ENCODE assay signal across 1 cellular context in genomic region chrX:132708529-132708928, GRCh38.
TF ChIP-seq lines count a peak whose summit lies in the region.

No MANE protein-coding gene starts in this region.

TF ChIP-seq in GM23338, 12 proteins besides CTCF, POLR2A, EP300 and RAD21 (continued from another document):
- TF ChIP-seq, protein P1, sequence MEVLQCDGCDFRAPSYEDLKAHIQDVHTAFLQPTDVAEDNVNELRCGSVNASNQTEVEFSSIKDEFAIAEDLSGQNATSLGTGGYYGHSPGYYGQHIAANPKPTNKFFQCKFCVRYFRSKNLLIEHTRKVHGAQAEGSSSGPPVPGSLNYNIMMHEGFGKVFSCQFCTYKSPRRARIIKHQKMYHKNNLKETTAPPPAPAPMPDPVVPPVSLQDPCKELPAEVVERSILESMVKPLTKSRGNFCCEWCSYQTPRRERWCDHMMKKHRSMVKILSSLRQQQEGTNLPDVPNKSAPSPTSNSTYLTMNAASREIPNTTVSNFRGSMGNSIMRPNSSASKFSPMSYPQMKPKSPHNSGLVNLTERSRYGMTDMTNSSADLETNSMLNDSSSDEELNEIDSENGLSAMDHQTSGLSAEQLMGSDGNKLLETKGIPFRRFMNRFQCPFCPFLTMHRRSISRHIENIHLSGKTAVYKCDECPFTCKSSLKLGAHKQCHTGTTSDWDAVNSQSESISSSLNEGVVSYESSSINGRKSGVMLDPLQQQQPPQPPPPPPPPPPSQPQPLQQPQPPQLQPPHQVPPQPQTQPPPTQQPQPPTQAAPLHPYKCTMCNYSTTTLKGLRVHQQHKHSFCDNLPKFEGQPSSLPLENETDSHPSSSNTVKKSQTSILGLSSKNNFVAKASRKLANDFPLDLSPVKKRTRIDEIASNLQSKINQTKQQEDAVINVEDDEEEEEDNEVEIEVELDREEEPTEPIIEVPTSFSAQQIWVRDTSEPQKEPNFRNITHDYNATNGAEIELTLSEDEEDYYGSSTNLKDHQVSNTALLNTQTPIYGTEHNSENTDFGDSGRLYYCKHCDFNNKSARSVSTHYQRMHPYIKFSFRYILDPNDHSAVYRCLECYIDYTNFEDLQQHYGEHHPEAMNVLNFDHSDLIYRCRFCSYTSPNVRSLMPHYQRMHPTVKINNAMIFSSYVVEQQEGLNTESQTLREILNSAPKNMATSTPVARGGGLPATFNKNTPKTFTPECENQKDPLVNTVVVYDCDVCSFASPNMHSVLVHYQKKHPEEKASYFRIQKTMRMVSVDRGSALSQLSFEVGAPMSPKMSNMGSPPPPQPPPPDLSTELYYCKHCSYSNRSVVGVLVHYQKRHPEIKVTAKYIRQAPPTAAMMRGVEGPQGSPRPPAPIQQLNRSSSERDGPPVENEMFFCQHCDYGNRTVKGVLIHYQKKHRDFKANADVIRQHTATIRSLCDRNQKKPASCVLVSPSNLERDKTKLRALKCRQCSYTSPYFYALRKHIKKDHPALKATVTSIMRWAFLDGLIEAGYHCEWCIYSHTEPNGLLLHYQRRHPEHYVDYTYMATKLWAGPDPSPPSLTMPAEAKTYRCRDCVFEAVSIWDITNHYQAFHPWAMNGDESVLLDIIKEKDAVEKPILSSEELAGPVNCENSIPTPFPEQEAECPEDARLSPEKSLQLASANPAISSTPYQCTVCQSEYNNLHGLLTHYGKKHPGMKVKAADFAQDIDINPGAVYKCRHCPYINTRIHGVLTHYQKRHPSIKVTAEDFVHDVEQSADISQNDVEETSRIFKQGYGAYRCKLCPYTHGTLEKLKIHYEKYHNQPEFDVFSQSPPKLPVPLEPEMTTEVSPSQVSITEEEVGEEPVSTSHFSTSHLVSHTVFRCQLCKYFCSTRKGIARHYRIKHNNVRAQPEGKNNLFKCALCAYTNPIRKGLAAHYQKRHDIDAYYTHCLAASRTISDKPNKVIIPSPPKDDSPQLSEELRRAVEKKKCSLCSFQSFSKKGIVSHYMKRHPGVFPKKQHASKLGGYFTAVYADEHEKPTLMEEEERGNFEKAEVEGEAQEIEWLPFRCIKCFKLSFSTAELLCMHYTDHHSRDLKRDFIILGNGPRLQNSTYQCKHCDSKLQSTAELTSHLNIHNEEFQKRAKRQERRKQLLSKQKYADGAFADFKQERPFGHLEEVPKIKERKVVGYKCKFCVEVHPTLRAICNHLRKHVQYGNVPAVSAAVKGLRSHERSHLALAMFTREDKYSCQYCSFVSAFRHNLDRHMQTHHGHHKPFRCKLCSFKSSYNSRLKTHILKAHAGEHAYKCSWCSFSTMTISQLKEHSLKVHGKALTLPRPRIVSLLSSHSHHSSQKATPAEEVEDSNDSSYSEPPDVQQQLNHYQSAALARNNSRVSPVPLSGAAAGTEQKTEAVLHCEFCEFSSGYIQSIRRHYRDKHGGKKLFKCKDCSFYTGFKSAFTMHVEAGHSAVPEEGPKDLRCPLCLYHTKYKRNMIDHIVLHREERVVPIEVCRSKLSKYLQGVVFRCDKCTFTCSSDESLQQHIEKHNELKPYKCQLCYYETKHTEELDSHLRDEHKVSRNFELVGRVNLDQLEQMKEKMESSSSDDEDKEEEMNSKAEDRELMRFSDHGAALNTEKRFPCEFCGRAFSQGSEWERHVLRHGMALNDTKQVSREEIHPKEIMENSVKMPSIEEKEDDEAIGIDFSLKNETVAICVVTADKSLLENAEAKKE (CRISPR knock-in tag; IDR thresholded peaks at IDR 0.05): no peak
- TF ChIP-seq ZNF331 (CRISPR knock-in tag; IDR thresholded peaks at IDR 0.05; ENCODE audit: low read depth): no peak
